9 cellular contexts compared by ENCODE assay signal in genomic region chr17:21549107-21549687, GRCh38.
DNase-seq lines count a peak whose midpoint lies in the region; ATAC-seq and TF ChIP-seq lines count a peak whose summit lies in the region.
"Had no signal": no experiment of that assay in that cellular context is flagged by ENCODE, and none has a peak within 500 bp of the region (broad histone marks: within the 10 kb centered on the region; RNA-seq: fewer than 3 reads in every experiment).

No MANE protein-coding gene starts in this region.

- H3K27me3 Mint-ChIP-seq in WTC11 (ENCODE audit: low read depth), result peaks cover 36% of the 10 kb centered on the region

- POLR2A ChIA-PET in WTC11 (lab: Charles Lee), result interaction anchor here (0.7 kb wide), 1 partner anchor 916 kb away, joined by 3 read pairs; no protein-coding TSS in a partner anchor

- H3K9me3 Mint-ChIP-seq in WTC11, result peaks cover 25% of the 10 kb centered on the region

- peak; percentile 27 for DNase-seq in activated T-cell treated with anti-CD3 and anti-CD28 coated beads for 48 hours (ENCODE audit: low read depth)
- no peak for DNase-seq in activated T-cell treated with anti-CD3 and anti-CD28 coated beads for 4 hours
- no peak for DNase-seq in WTC11 (ENCODE audit: low spot score)
- DNase-seq in fibroblast of peridontal ligament (ENCODE audit: extremely low read depth), result peak; percentile 16
- DNase-seq in stimulated activated naive CD8-positive, alpha-beta T cell treated with anti-CD3 and anti-CD28 coated beads, Interleukin-15, Interleukin-2, amounts not matched to agents 100 U/mL and 50 U/mL, for 24 hours, result peak; percentile 42
- DNase-seq: NCI-H524 had no signal

- no peak for TF ChIP-seq CTCF in WTC11 (IDR thresholded peaks at IDR 0.05)

- no peak for ATAC-seq in WTC11
- peak; percentile 37 for ATAC-seq in stimulated activated naive CD8-positive, alpha-beta T cell treated with anti-CD3 and anti-CD28 coated beads, Interleukin-15, Interleukin-2, amounts not matched to agents 100 U/mL and 50 U/mL, for 24 hours
- no peak for ATAC-seq in HG02763 (IDR thresholded peaks at IDR 0.05; ENCODE audit: unreplicated experiment)
- no peak for ATAC-seq in GM18502 (IDR thresholded peaks at IDR 0.05; ENCODE audit: poor library complexity, unreplicated experiment)
- no peak for ATAC-seq in HG03571 (IDR thresholded peaks at IDR 0.05; ENCODE audit: unreplicated experiment)

- H3K4me3 Mint-ChIP-seq in WTC11, result peak overlapping the region; percentile 76

- peaks cover 10% of the 10 kb centered on the region for H3K4me1 Mint-ChIP-seq in WTC11

- H3K36me3 Mint-ChIP-seq in WTC11, result peaks cover 16% of the 10 kb centered on the region

- H3K27ac Mint-ChIP-seq in WTC11, result no peak overlapping the region

- CTCF ChIA-PET in WTC11 (lab: Charles Lee), result no interaction called here

TF ChIP-seq in WTC11, 78 proteins besides CTCF, POLR2A, EP300 and RAD21:
- TF ChIP-seq, protein P1, sequence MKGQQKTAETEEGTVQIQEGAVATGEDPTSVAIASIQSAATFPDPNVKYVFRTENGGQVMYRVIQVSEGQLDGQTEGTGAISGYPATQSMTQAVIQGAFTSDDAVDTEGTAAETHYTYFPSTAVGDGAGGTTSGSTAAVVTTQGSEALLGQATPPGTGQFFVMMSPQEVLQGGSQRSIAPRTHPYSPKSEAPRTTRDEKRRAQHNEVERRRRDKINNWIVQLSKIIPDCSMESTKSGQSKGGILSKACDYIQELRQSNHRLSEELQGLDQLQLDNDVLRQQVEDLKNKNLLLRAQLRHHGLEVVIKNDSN (CRISPR knock-in tag; IDR thresholded peaks at IDR 0.05), result no peak
- TF ChIP-seq GABPB1 (CRISPR knock-in tag; IDR thresholded peaks at IDR 0.05) (no peak), TP53 (CRISPR knock-in tag; IDR thresholded peaks at IDR 0.05) (no peak), SMAD3 (CRISPR knock-in tag; IDR thresholded peaks at IDR 0.05; ENCODE audit: borderline replicate concordance) (no peak), GTF2I (CRISPR knock-in tag; conservative IDR thresholded peaks at IDR 0.05) (no peak), ZNF138 (CRISPR knock-in tag; conservative IDR thresholded peaks at IDR 0.05) (no peak), ZNF281 (CRISPR knock-in tag; IDR thresholded peaks at IDR 0.05) (no peak), ERG (CRISPR knock-in tag; IDR thresholded peaks at IDR 0.05) (no peak), ZNF512 (CRISPR knock-in tag; IDR thresholded peaks at IDR 0.05; ENCODE audit: borderline replicate concordance) (no peak), FOXP1 (CRISPR knock-in tag; IDR thresholded peaks at IDR 0.05; ENCODE audit: borderline replicate concordance) (no peak), RORB (CRISPR knock-in tag; IDR thresholded peaks at IDR 0.05) (no peak)
- TF ChIP-seq, protein P2, sequence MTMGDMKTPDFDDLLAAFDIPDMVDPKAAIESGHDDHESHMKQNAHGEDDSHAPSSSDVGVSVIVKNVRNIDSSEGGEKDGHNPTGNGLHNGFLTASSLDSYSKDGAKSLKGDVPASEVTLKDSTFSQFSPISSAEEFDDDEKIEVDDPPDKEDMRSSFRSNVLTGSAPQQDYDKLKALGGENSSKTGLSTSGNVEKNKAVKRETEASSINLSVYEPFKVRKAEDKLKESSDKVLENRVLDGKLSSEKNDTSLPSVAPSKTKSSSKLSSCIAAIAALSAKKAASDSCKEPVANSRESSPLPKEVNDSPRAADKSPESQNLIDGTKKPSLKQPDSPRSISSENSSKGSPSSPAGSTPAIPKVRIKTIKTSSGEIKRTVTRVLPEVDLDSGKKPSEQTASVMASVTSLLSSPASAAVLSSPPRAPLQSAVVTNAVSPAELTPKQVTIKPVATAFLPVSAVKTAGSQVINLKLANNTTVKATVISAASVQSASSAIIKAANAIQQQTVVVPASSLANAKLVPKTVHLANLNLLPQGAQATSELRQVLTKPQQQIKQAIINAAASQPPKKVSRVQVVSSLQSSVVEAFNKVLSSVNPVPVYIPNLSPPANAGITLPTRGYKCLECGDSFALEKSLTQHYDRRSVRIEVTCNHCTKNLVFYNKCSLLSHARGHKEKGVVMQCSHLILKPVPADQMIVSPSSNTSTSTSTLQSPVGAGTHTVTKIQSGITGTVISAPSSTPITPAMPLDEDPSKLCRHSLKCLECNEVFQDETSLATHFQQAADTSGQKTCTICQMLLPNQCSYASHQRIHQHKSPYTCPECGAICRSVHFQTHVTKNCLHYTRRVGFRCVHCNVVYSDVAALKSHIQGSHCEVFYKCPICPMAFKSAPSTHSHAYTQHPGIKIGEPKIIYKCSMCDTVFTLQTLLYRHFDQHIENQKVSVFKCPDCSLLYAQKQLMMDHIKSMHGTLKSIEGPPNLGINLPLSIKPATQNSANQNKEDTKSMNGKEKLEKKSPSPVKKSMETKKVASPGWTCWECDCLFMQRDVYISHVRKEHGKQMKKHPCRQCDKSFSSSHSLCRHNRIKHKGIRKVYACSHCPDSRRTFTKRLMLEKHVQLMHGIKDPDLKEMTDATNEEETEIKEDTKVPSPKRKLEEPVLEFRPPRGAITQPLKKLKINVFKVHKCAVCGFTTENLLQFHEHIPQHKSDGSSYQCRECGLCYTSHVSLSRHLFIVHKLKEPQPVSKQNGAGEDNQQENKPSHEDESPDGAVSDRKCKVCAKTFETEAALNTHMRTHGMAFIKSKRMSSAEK (CRISPR knock-in tag; IDR thresholded peaks at IDR 0.05; ENCODE audit: borderline replicate concordance), result no peak
- TF ChIP-seq, protein P3, sequence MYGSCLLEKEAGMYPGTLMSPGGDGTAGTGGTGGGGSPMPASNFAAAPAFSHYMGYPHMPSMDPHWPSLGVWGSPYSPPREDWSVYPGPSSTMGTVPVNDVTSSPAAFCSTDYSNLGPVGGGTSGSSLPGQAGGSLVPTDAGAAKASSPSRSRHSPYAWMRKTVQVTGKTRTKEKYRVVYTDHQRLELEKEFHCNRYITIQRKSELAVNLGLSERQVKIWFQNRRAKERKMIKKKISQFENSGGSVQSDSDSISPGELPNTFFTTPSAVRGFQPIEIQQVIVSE (CRISPR knock-in tag; IDR thresholded peaks at IDR 0.05; ENCODE audit: borderline replicate concordance), result no peak
- TF ChIP-seq, protein P4, sequence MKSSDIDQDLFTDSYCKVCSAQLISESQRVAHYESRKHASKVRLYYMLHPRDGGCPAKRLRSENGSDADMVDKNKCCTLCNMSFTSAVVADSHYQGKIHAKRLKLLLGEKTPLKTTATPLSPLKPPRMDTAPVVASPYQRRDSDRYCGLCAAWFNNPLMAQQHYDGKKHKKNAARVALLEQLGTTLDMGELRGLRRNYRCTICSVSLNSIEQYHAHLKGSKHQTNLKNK (CRISPR knock-in tag; IDR thresholded peaks at IDR 0.05), result no peak

Comparison
In these comparisons a context has a peak if more than half of its experiments do, and no peak if none do; other contexts are left out.
1. DNase-seq: peak in activated T-cell treated with anti-CD3 and anti-CD28 coated beads for 48 hours (single experiment), fibroblast of peridontal ligament (single experiment) and stimulated activated naive CD8-positive, alpha-beta T cell treated with anti-CD3 and anti-CD28 coated beads, Interleukin-15, Interleukin-2, amounts not matched to agents 100 U/mL and 50 U/mL, for 24 hours (single experiment); none in activated T-cell treated with anti-CD3 and anti-CD28 coated beads for 4 hours (single experiment) and WTC11 (single experiment).